21 cellular contexts compared by ENCODE assay signal in genomic region chr11:116317212-116317611, GRCh38.
"Had no signal": no experiment of that assay in that cellular context is flagged by ENCODE, and none has a peak within 500 bp of the region (broad histone marks: within the 10 kb centered on the region; RNA-seq: fewer than 3 reads in every experiment).

No MANE protein-coding gene starts in this region.

- H3K36me3 ChIP-seq: Peyer's patch, SJCRH30 had no signal

- ATAC-seq: Right ventricle myocardium inferior, SK-N-SH treated with all-trans-retinoic acid at 6 μM for 48 hours had no signal

- H3K27ac ChIP-seq: HL-60, PC-9, Peyer's patch, SJCRH30 had no signal

- H3K4me1 ChIP-seq: SJCRH30 had no signal

- H3K27me3 ChIP-seq: Peyer's patch, SJCRH30 had no signal

- H3K9me3 ChIP-seq: Peyer's patch, SJCRH30 had no signal

- DNase-seq: KBM-7, NCI-H1048, NCI-H1105, NCI-H1417, NCI-H1436 treated with DMSO at 0.1 percent for 48 hours, NCI-H1694, NCI-H187 treated with DMSO at 0.1 percent for 48 hours, NCI-H2029 treated with DMSO at 0.1 percent for 48 hours, NCI-H2227 treated with DMSO at 0.1 percent for 48 hours, NCI-H510A, NCI-H524 treated with DMSO at 0.1 percent for 48 hours, NCI-H69, NCI-H774, OCI-M1, PC-9, Peyer's patch, SHP77 treated with DMSO at 0.1 percent for 48 hours, SJCRH30 had no signal

- H3K4me3 ChIP-seq: PC-9, Peyer's patch, SJCRH30 had no signal
